Comparison of ENCODE assay signal across 8 cellular contexts in genomic region chr2:46985512-46985911, GRCh38. TPM values are rescaled to one million over a fixed set of nuclear protein-coding genes. Genes with fewer than 3 reads are reported as not detected.
DNase-seq lines count a peak whose midpoint lies in the region; ATAC-seq and TF ChIP-seq lines count a peak whose summit lies in the region.

No MANE protein-coding gene starts in this region.

- H3K14ac ChIP-seq in H9 (ENCODE audit: insufficient read depth, low read length) = no peak overlapping the region

- H4K91ac ChIP-seq in H9 (ENCODE audit: insufficient read length, low read depth, low read length) = no peak overlapping the region

- ATAC-seq in HG03064 (IDR thresholded peaks at IDR 0.05; ENCODE audit: low read depth, unreplicated experiment) = peak; percentile 33
- ATAC-seq in activated T-cell treated with anti-CD3 and anti-CD28 coated beads, Interleukin-2, amount 50 U/mL, for 72 hours (replicated peaks in 1 of 2) = peak; percentile 81 to 82
- no peak for ATAC-seq in memory B cell (ENCODE audit: low read depth)
- no peak for ATAC-seq in HG03196 (IDR thresholded peaks at IDR 0.05; ENCODE audit: unreplicated experiment)

- H2BK120ac ChIP-seq in H9 (ENCODE audit: low read depth, low read length, poor library complexity, severe bottlenecking) = no peak overlapping the region

- no peak overlapping the region for H2BK20ac ChIP-seq in H9 (ENCODE audit: low read depth, low read length, poor library complexity, severe bottlenecking)

- no peak overlapping the region for H2BK15ac ChIP-seq in H9 (ENCODE audit: low read depth, low read length)

- no peaks in the 10 kb centered on the region for H3K23me2 ChIP-seq in H9 (ENCODE audit: insufficient read length, low read depth, low read length, poor library complexity, severe bottlenecking)

- peaks cover 5% of the 10 kb centered on the region for H3K4me1 ChIP-seq in H9 (ENCODE audit: insufficient read depth, low read length)

- H3K18ac ChIP-seq in H9 (ENCODE audit: insufficient read length, low read depth, low read length) = no peak overlapping the region

- H3K23ac ChIP-seq in H9 (ENCODE audit: insufficient read length, low read depth, low read length) = no peak overlapping the region

- TF ChIP-seq CTCF in GM12865 (IDR thresholded peaks at IDR 0.05; ENCODE audit: insufficient read depth, low read depth, low read length, missing control alignments) (no peak), H9 (conservative IDR thresholded peaks at IDR 0.05) (no peak)

- no peak overlapping the region for H2AFZ ChIP-seq in H9 (ENCODE audit: low read length)

- peak overlapping the region; percentile 41 for H3K4me3 ChIP-seq in GM12865 (ENCODE audit: low read depth, low read length)

- H2AK5ac ChIP-seq in H9 (ENCODE audit: insufficient read length, low read length) = no peak overlapping the region

- H3K4me1 Mint-ChIP-seq in activated T-cell treated with anti-CD3 and anti-CD28 coated beads, Interleukin-2, amount 50 U/mL, for 72 hours (ENCODE audit: low read depth) = peaks cover 67% of the 10 kb centered on the region
- peaks cover 49% of the 10 kb centered on the region for H3K4me1 Mint-ChIP-seq in memory B cell
- H3K4me1 Mint-ChIP-seq in H9 = peaks cover 21 to 38% of the 10 kb centered on the region in 2 experiments

- no peaks in the 10 kb centered on the region for H3K27me3 Mint-ChIP-seq in activated T-cell treated with anti-CD3 and anti-CD28 coated beads, Interleukin-2, amount 50 U/mL, for 72 hours (ENCODE audit: low read depth)
- H3K27me3 Mint-ChIP-seq in memory B cell (no peaks in the 10 kb centered on the region), H9 (ENCODE audit: low read depth) (no peaks in the 10 kb centered on the region)

- peaks cover 6 to 9% of the 10 kb centered on the region in 2 donors for H3K36me3 Mint-ChIP-seq in activated T-cell treated with anti-CD3 and anti-CD28 coated beads, Interleukin-2, amount 50 U/mL, for 72 hours (ENCODE audit: insufficient read depth in 2 of 2)
- H3K36me3 Mint-ChIP-seq in memory B cell (peaks cover 9% of the 10 kb centered on the region), H9 (ENCODE audit: insufficient read depth in 1 of 3, low read depth in 3 of 3) (no peaks in the 10 kb centered on the region)

- H3K9ac ChIP-seq in H9 (ENCODE audit: extremely low read depth, insufficient read length, low read length) = no peak overlapping the region

- H4K8ac ChIP-seq in H9 (replicated peaks; ENCODE audit: insufficient read length, low read depth, low read length) = no peak overlapping the region

- no peaks in the 10 kb centered on the region for H3K79me2 ChIP-seq in H9 (ENCODE audit: insufficient read depth, low read length)

- H3K56ac ChIP-seq in H9 (ENCODE audit: insufficient read length, low read depth, low read length) = no peak overlapping the region

- H4K20me1 ChIP-seq in H9 (ENCODE audit: control insufficient read depth, insufficient read depth, insufficient read length) = no peaks in the 10 kb centered on the region

- H4K5ac ChIP-seq in H9 (ENCODE audit: insufficient read length, low read depth, low read length) = no peak overlapping the region

- no peak overlapping the region for H3T11ph ChIP-seq in H9 (ENCODE audit: low read length)

- intact Hi-C loops in head of caudate nucleus (cut with DNase I) = no loop called here

- H2BK12ac ChIP-seq in H9 (ENCODE audit: insufficient read length, low read depth, low read length) = no peak overlapping the region

- H3K4me2 ChIP-seq in H9 (ENCODE audit: insufficient read depth, insufficient read length, low read length) = no peak overlapping the region

- H3K4ac ChIP-seq in H9 (ENCODE audit: low read depth, low read length) = no peak overlapping the region

- H3K27me3 ChIP-seq in H9 (ENCODE audit: insufficient read depth, low read length) = no peaks in the 10 kb centered on the region

- H2BK5ac ChIP-seq in H9 (ENCODE audit: insufficient read length, low read length) = no peak overlapping the region

- no peaks in the 10 kb centered on the region for H3K9me3 Mint-ChIP-seq in activated T-cell treated with anti-CD3 and anti-CD28 coated beads, Interleukin-2, amount 50 U/mL, for 72 hours
- H3K9me3 Mint-ChIP-seq in memory B cell (no peaks in the 10 kb centered on the region), H9 (no peaks in the 10 kb centered on the region)

- H3K4me3 Mint-ChIP-seq in activated T-cell treated with anti-CD3 and anti-CD28 coated beads, Interleukin-2, amount 50 U/mL, for 72 hours = peak overlapping the region; percentile 83 to 86
- H3K4me3 Mint-ChIP-seq in memory B cell (peak overlapping the region; percentile 66), H9 (no peak overlapping the region)

- H3K27ac ChIP-seq in H9 (ENCODE audit: insufficient read length, low read depth, low read length) = no peak overlapping the region

- DNase-seq in GM12865 (ENCODE audit: low read depth) (peak; percentile 69), memory B cell (ENCODE audit: low spot score in 2 of 2) (no peak), SKM-1 treated with dmso at 0.1 percent for 144 hours (lab: John Stamatoyannopoulos, UW; ENCODE audit: unreplicated experiment) (no peak), H9 (no peak), head of caudate nucleus (no peak)
- DNase-seq in activated T-cell treated with anti-CD3 and anti-CD28 coated beads, Interleukin-2, amount 50 U/mL, for 72 hours = peak; percentile 53 to 62

- WGBS in H9 (ENCODE audit: extremely low coverage, insufficient read length, low lambda C conversion rate) = no CpG with 5 or more reads among the region's 2 CpGs

- no peaks in the 10 kb centered on the region for H3K79me1 ChIP-seq in H9 (ENCODE audit: insufficient read depth, low read depth, low read length, poor library complexity, severe bottlenecking)

- H3K9me3 ChIP-seq in H9 (ENCODE audit: control insufficient read depth, low read depth, low read length) = no peaks in the 10 kb centered on the region

- H3K27ac Mint-ChIP-seq in activated T-cell treated with anti-CD3 and anti-CD28 coated beads, Interleukin-2, amount 50 U/mL, for 72 hours = peak overlapping the region; percentile 97
- H3K27ac Mint-ChIP-seq in memory B cell (peak overlapping the region; percentile 56), H9 (no peak overlapping the region; a peak in 1 of 7 replicates)

RNA-seq across cellular contexts. Expression of gene TTC7A, which starts 44.5 kb away (rescaled TPM):
- 10 to 100 TPM; 68.2 to 93.1 TPM for total RNA-seq in activated T-cell treated with anti-CD3 and anti-CD28 coated beads, Interleukin-2, amount 50 U/mL, for 72 hours
- total RNA-seq in H9 (2021) = 9.6 and 10.5 TPM in 2 replicates

Comparison
In these comparisons a context has a peak if more than half of its experiments do, and no peak if none do; other contexts are left out.
1. DNase-seq: peak in GM12865 (single experiment) and activated T-cell treated with anti-CD3 and anti-CD28 coated beads, Interleukin-2, amount 50 U/mL, for 72 hours (2 of 2); none in memory B cell (0 of 2), SKM-1 treated with dmso at 0.1 percent for 144 hours (single experiment), H9 (single experiment) and head of caudate nucleus (0 of 42).
2. ATAC-seq: peak in HG03064 (single experiment) and activated T-cell treated with anti-CD3 and anti-CD28 coated beads, Interleukin-2, amount 50 U/mL, for 72 hours (2 of 2); none in memory B cell (single experiment) and HG03196 (single experiment).
3. H3K27ac Mint-ChIP-seq: peak in activated T-cell treated with anti-CD3 and anti-CD28 coated beads, Interleukin-2, amount 50 U/mL, for 72 hours (single experiment) and memory B cell (single experiment); none in H9 (0 of 3).
4. H3K4me3 Mint-ChIP-seq: peak in activated T-cell treated with anti-CD3 and anti-CD28 coated beads, Interleukin-2, amount 50 U/mL, for 72 hours (2 of 2) and memory B cell (single experiment); none in H9 (0 of 2).